In genomic region chr17:50687200-50688066, GRCh38 we compare ENCODE assay signal across 1 cellular context.
TF ChIP-seq lines count a peak whose summit lies in the region.

No MANE protein-coding gene starts in this region.

TF ChIP-seq in HepG2, 621 proteins besides CTCF, POLR2A, EP300 and RAD21 (continued from another document and continues in another):
- TF ChIP-seq POLR2G (IDR thresholded peaks at IDR 0.05; ENCODE audit: low read depth, low read length) (no peak; the same call in 1 of the 2 replicates), NR2F1 (CRISPR knock-in tag; IDR thresholded peaks at IDR 0.05) (0 out of 4 replicates have a peak, but pooled peaks of 1 of the 2 experiments have one; percentile 22), HNF1B (CRISPR knock-in tag; IDR thresholded peaks at IDR 0.05) (0 out of 2 replicates have a peak, but pooled peaks have one; percentile 30), ZNF407 (CRISPR knock-in tag; IDR thresholded peaks at IDR 0.05; ENCODE audit: not compliant biosample characterization) (peak; percentile 33), SP1 (IDR thresholded peaks at IDR 0.05) (no peak), SP1 (CRISPR knock-in tag; IDR thresholded peaks at IDR 0.05) (peak; percentile 60; the same call in 1 of the 2 replicates), ZNF616 (CRISPR knock-in tag; IDR thresholded peaks at IDR 0.05; ENCODE audit: low read depth) (0 out of 2 replicates have a peak, but pooled peaks have one; percentile 22), ZEB1 (IDR thresholded peaks at IDR 0.05; ENCODE audit: insufficient replicate concordance, low read depth) (peak; percentile 17), ZNF33A (CRISPR knock-in tag; IDR thresholded peaks at IDR 0.05; ENCODE audit: borderline replicate concordance) (no peak), ZNF839 (CRISPR knock-in tag; IDR thresholded peaks at IDR 0.05; ENCODE audit: borderline replicate concordance) (peak; percentile 67; the same call in 1 of the 2 replicates), ATF1 (CRISPR knock-in tag; IDR thresholded peaks at IDR 0.05) (no peak), CHCHD3 (CRISPR knock-in tag; IDR thresholded peaks at IDR 0.05) (peak; percentile 89), ZNF552 (CRISPR knock-in tag; IDR thresholded peaks at IDR 0.05; ENCODE audit: borderline replicate concordance) (no peak), MED13 (CRISPR knock-in tag; IDR thresholded peaks at IDR 0.05) (no peak), FOXA3 (CRISPR knock-in tag; IDR thresholded peaks at IDR 0.05) (peak; percentile 60), ARID4A (CRISPR knock-in tag; IDR thresholded peaks at IDR 0.05; ENCODE audit: borderline replicate concordance) (peak; percentile 63; the same call in 1 of the 2 replicates), ZNF605 (CRISPR knock-in tag; IDR thresholded peaks at IDR 0.05) (peak; percentile 91), CEBPG (CRISPR knock-in tag; IDR thresholded peaks at IDR 0.05) (peak; percentile 65), GPBP1L1 (CRISPR knock-in tag; IDR thresholded peaks at IDR 0.05) (no peak), ZNF207 (IDR thresholded peaks at IDR 0.05; ENCODE audit: borderline replicate concordance) (no peak), TP53 (CRISPR knock-in tag; conservative IDR thresholded peaks at IDR 0.05) (peak; percentile 17; the same call in 1 of the 2 replicates), KMT2B (CRISPR knock-in tag; IDR thresholded peaks at IDR 0.05) (no peak), ZNF598 (CRISPR knock-in tag; IDR thresholded peaks at IDR 0.05; ENCODE audit: borderline replicate concordance) (0 out of 2 replicates have a peak, but pooled peaks have one; percentile 37), PRDM15 (CRISPR knock-in tag; IDR thresholded peaks at IDR 0.05) (peak; percentile 99), ZZZ3 (CRISPR knock-in tag; IDR thresholded peaks at IDR 0.05; ENCODE audit: borderline replicate concordance) (peak; percentile 90; the same call in 1 of the 2 replicates), ZHX2 (IDR thresholded peaks at IDR 0.05; ENCODE audit: low read depth) (peak; percentile 54; the same call in 1 of the 2 replicates), ZHX2 (CRISPR knock-in tag; IDR thresholded peaks at IDR 0.05; ENCODE audit: borderline replicate concordance) (0 out of 2 replicates have a peak, but pooled peaks have one; percentile 12), PCBP2 (optimal IDR thresholded peaks at IDR 0.05; ENCODE audit: low read depth, low read length, poor library complexity, severe bottlenecking) (no peak), EHMT2 (IDR thresholded peaks at IDR 0.05; ENCODE audit: borderline replicate concordance, low read depth, low read length) (no peak), ZNF546 (CRISPR knock-in tag; conservative IDR thresholded peaks at IDR 0.05) (0 out of 2 replicates have a peak, but pooled peaks have one; percentile 7)
